In genomic region chr3:140922634-140923033, GRCh38 we compare ENCODE assay signal across 9 cellular contexts. TPM values are rescaled to one million over a fixed set of nuclear protein-coding genes. Genes with fewer than 3 reads are reported as not detected.
DNase-seq lines count a peak whose midpoint lies in the region; ATAC-seq, FAIRE-seq and TF ChIP-seq lines count a peak whose summit lies in the region.
"Had no signal": no experiment of that assay in that cellular context is flagged by ENCODE, and none has a peak within 500 bp of the region (broad histone marks: within the 10 kb centered on the region; RNA-seq: fewer than 3 reads in every experiment).

No MANE protein-coding gene starts in this region.

- H3K27me3 ChIP-seq in lower lobe of right lung (ENCODE audit: low read depth) = no peaks in the 10 kb centered on the region

- ATAC-seq in HG03354 (IDR thresholded peaks at IDR 0.05; ENCODE audit: poor library complexity, severe bottlenecking, unreplicated experiment) (peak; percentile 46), lower lobe of right lung (no peak), HG02588 (IDR thresholded peaks at IDR 0.05; ENCODE audit: unreplicated experiment) (no peak), GM18870 (IDR thresholded peaks at IDR 0.05; ENCODE audit: unreplicated experiment) (no peak)

- H3K36me3 ChIP-seq in lower lobe of right lung = no peaks in the 10 kb centered on the region

- no peak overlapping the region for H3K4me3 ChIP-seq in lower lobe of right lung

- DNase-seq in D721Med (ENCODE audit: insufficient read length, low spot score) (no peak), amniotic epithelial cell (ENCODE audit: low read depth) (peak; percentile 31), lower lobe of right lung (no peak), HT-29 (ENCODE audit: low spot score) (no peak), SHP77 (lab: John Stamatoyannopoulos, UW) (no peak)

- no peaks in the 10 kb centered on the region for H3K4me1 ChIP-seq in lower lobe of right lung

- FAIRE-seq in D721Med (lab: Jason Lieb, UNC) = no peak
- FAIRE-seq: islet of Langerhans had no signal

- intact Hi-C loops in lower lobe of right lung (cut with DNase I) = no loop called here

- no peaks in the 10 kb centered on the region for H3K9me3 ChIP-seq in lower lobe of right lung

- no peak overlapping the region for H3K27ac ChIP-seq in lower lobe of right lung

- TF ChIP-seq CTCF in D721Med (IDR thresholded peaks at IDR 0.05; ENCODE audit: insufficient read depth, missing control alignments) = peak; percentile 54
- TF ChIP-seq CTCF in lower lobe of right lung (IDR thresholded peaks at IDR 0.05) = peak; percentile 31

RNA-seq across cellular contexts. Expression of gene SLC25A36, which starts 19.0 kb away (rescaled TPM):
- total RNA-seq in lower lobe of right lung = 91.5 TPM
- 55.9 and 56.9 TPM in 2 replicates for total RNA-seq in HT-29 (2014; rRNA removed; shearing (Covaris generic))
